12 cellular contexts compared by ENCODE assay signal in the genomic region with DNA sequence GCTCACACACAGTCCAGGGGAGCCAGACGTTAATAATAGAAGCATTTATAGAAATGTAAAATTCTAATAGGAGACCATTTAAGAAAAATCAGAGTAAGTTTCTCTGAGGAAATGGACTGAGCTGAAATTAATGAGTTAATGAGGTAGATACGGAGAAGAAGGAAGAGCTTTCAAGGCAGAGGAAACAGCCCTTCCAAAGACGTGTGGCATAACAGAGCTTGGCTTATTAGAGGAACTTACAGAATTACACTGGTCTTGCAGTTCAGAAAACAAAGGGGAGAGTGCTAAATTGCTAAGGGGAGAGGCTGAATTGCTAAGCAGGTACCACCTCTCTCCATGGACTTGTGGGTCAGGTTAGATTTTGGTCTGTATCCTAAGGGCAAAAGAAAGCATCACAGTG. TPM values are rescaled to one million over a fixed set of nuclear protein-coding genes. Genes with fewer than 3 reads are reported as not detected.
"Had no signal": no experiment of that assay in that cellular context is flagged by ENCODE, and none has a peak within 500 bp of the region (broad histone marks: within the 10 kb centered on the region; RNA-seq: fewer than 3 reads in every experiment).

No MANE protein-coding gene starts in this region.

- H3K4me3 ChIP-seq: dorsolateral prefrontal cortex, spleen, upper lobe of right lung had no signal

- H3K9me3 ChIP-seq: upper lobe of right lung had no signal

- H3K4me1 ChIP-seq: spleen, upper lobe of right lung had no signal

- DNase-seq: activated CD4-positive, alpha-beta T cell treated with anti-CD3 and anti-CD28 coated beads, Interleukin-2, amount 10 ng/mL, durations not matched to agents 24 days and 14 days; activated CD8-positive, alpha-beta T cell treated with anti-CD3 and anti-CD28 coated beads, Interleukin-2, amount 10 ng/mL, durations not matched to agents 7 days and 5 days; activated naive CD4-positive, alpha-beta T cell treated with anti-CD3 and anti-CD28 coated beads for 36 hours; activated T-cell treated with anti-CD3 and anti-CD28 coated beads, Interleukin-2, amount 50 U/mL, for 24 hours; caudate nucleus; dorsolateral prefrontal cortex; naive thymus-derived CD8-positive, alpha-beta T cell; nucleus accumbens; posterior cingulate gyrus; spleen; stimulated activated naive B cell treated with anti-CD40 and anti-IgM and Interleukin-4, amounts not matched to agents 10 μg/mL and 1 μg/mL and 100 μg/mL, for 72 hours; upper lobe of right lung had no signal

- H3K27ac ChIP-seq: dorsolateral prefrontal cortex, spleen, upper lobe of right lung had no signal

- H3K27me3 ChIP-seq: dorsolateral prefrontal cortex, spleen, upper lobe of right lung had no signal

- H3K36me3 ChIP-seq: upper lobe of right lung had no signal

RNA-seq across cellular contexts. Expression of a gene that starts 54.4 kb away (rescaled TPM):
- total RNA-seq: upper lobe of right lung had no signal
